Comparison of ENCODE assay signal across 9 cellular contexts in the genomic region with DNA sequence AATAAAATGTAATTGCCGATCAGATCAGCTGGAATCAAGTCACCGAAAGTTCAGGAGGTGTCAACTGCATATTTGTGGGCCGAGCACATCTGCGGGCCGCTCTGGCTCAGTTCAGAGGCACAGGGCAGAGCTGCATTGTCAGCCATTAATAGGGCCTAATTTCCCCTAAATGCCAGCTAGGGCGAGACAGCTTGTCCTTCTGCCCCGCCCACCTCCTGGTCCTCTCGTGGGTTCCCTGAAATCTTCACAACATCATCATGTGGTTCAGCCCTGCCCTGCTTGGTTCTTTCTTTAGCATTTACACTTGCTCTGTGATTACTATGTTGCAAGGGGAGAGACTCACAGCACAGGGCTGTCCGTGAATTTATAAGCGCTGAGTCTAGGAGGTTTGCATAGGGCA.
A peak's percentile ranks its signal among the peaks of the same experiment; 100 is the strongest.
DNase-seq lines count a peak whose midpoint lies in the region; ATAC-seq and TF ChIP-seq lines count a peak whose summit lies in the region.
"Had no signal": no experiment of that assay in that cellular context is flagged by ENCODE, and none has a peak within 500 bp of the region (broad histone marks: within the 10 kb centered on the region; RNA-seq: fewer than 3 reads in every experiment).

No MANE protein-coding gene starts in this region.

- H3K27me3 ChIP-seq in breast epithelium (no peaks in the 10 kb centered on the region), lower lobe of right lung (ENCODE audit: low read depth) (no peaks in the 10 kb centered on the region), transverse colon (no peaks in the 10 kb centered on the region), WERI-Rb-1 (ENCODE audit: insufficient read depth, low read depth, severe bottlenecking) (no peaks in the 10 kb centered on the region)

- peak overlapping the region in 1 of 3 donors; percentile 46 for H3K4me3 ChIP-seq in breast epithelium
- no peak overlapping the region for H3K4me3 ChIP-seq in lower lobe of right lung
- H3K4me3 ChIP-seq in transverse colon = no peak overlapping the region
- no peak overlapping the region for H3K4me3 ChIP-seq in WERI-Rb-1 (ENCODE audit: low read depth, low read length)

- intact Hi-C loops in breast epithelium (cut with DNase I; ENCODE audit: low total_unique reads) (no loop called here), lower lobe of right lung (cut with DNase I) (no loop called here), transverse colon (cut with DNase I; ENCODE audit: low total_unique reads) (no loop called here)

- in situ Hi-C loops in transverse colon (cut with MboI; ENCODE audit: low pct_ligation_motif_present in 1 of 4, low pct_unique_long_range_greater_than_20kb in 1 of 4, low sequenced_read_pairs in 3 of 4) = no loop called here

- TF ChIP-seq POLR2A in breast epithelium (IDR thresholded peaks at IDR 0.05) = no peak
- no peak for TF ChIP-seq POLR2A in transverse colon (IDR thresholded peaks at IDR 0.05)

- DNase-seq in NK-92 treated with Interleukin-12 subunit alpha and Interleukin-12 subunit beta, amount 100 ng/mL, for 24 hours (lab: John Stamatoyannopoulos, UW) = peak; percentile 6
- DNase-seq in NK-92 (lab: John Stamatoyannopoulos, UW; ENCODE audit: unreplicated experiment) (no peak), breast epithelium (ENCODE audit: low spot score in 2 of 2) (peak in 1 of 2 donors; percentile 29), lower lobe of right lung (peak; percentile 87), transverse colon (peak; percentile 34), WERI-Rb-1 (no peak), iPS-NIHi11 (ENCODE audit: low spot score) (no peak)
- DNase-seq: 8988T had no signal

- H3K36me3 ChIP-seq in breast epithelium (no peaks in the 10 kb centered on the region), lower lobe of right lung (no peaks in the 10 kb centered on the region), transverse colon (no peaks in the 10 kb centered on the region), WERI-Rb-1 (no peaks in the 10 kb centered on the region)

- H3K4me1 ChIP-seq in breast epithelium (no peaks in the 10 kb centered on the region), lower lobe of right lung (peaks cover 59% of the 10 kb centered on the region), transverse colon (peaks cover 3 to 17% (median 10%) of the 10 kb centered on the region in 4 donors)

- H3K27ac ChIP-seq in breast epithelium = peak overlapping the region; percentile 1 to 88
- H3K27ac ChIP-seq in lower lobe of right lung = peak overlapping the region; percentile 74
- peak overlapping the region in 2 of 4 donors; percentile 37 to 51 for H3K27ac ChIP-seq in transverse colon
- no peak overlapping the region for H3K27ac ChIP-seq in WERI-Rb-1

- peak; percentile 40 for TF ChIP-seq EP300 in transverse colon (IDR thresholded peaks at IDR 0.05; ENCODE audit: low read depth)

- 59 to 82% methylated on average over 4 to 10 of the region's 10 CpGs for WGBS in transverse colon (ENCODE audit: low coverage in 1 of 2), 2 donors

- ATAC-seq in lower lobe of right lung (peak; percentile 63 to 77), HG03521 (IDR thresholded peaks at IDR 0.05; ENCODE audit: unreplicated experiment) (no peak)

- H3K9me3 ChIP-seq in breast epithelium (no peaks in the 10 kb centered on the region), lower lobe of right lung (no peaks in the 10 kb centered on the region), transverse colon (no peaks in the 10 kb centered on the region), WERI-Rb-1 (ENCODE audit: severe bottlenecking) (no peaks in the 10 kb centered on the region)

- TF ChIP-seq CTCF in breast epithelium (IDR thresholded peaks at IDR 0.05) (no peak), lower lobe of right lung (IDR thresholded peaks at IDR 0.05) (no peak), transverse colon (IDR thresholded peaks at IDR 0.05) (no peak), WERI-Rb-1 (IDR thresholded peaks at IDR 0.05; ENCODE audit: low read depth, low read length) (no peak)

Comparison
In these comparisons a context has a peak if more than half of its experiments do, and no peak if none do; other contexts are left out.
1. DNase-seq: peak in NK-92 treated with Interleukin-12 subunit alpha and Interleukin-12 subunit beta, amount 100 ng/mL, for 24 hours (single experiment), lower lobe of right lung (single experiment) and transverse colon (single experiment); none in NK-92 (single experiment), WERI-Rb-1 (single experiment) and iPS-NIHi11 (single experiment).